ENCODE assay signal across 15 cellular contexts in genomic region chr16:51453296-51453695, GRCh38.
DNase-seq lines count a peak whose midpoint lies in the region; ATAC-seq and TF ChIP-seq lines count a peak whose summit lies in the region.
"Had no signal": no experiment of that assay in that cellular context is flagged by ENCODE, and none has a peak within 500 bp of the region (broad histone marks: within the 10 kb centered on the region; RNA-seq: fewer than 3 reads in every experiment).

No MANE protein-coding gene starts in this region.

- H3K27ac ChIP-seq in GM23338 (ENCODE audit: low read depth) = no peak overlapping the region
- peak overlapping the region; percentile 36 to 54 for H3K27ac ChIP-seq in uterus
- H3K27ac ChIP-seq in upper lobe of right lung = no peak overlapping the region
- H3K27ac ChIP-seq in osteoblast (ENCODE audit: low read depth, low read length) = no peak overlapping the region

- H2AFZ ChIP-seq in GM23338 = peak overlapping the region; percentile 56; the same call in 1 of the 2 replicates
- H2AFZ ChIP-seq in osteoblast (ENCODE audit: low read length) = no peak overlapping the region

- intact Hi-C loops in uterus (cut with DNase I; ENCODE audit: low total_unique reads) (no loop called here), upper lobe of right lung (cut with DNase I) (no loop called here)

- H3K4me1 Mint-ChIP-seq in GM23338 = peaks cover 15% of the 10 kb centered on the region
- H3K4me1 Mint-ChIP-seq: CD14-positive monocyte had no signal

- peaks cover 16% of the 10 kb centered on the region for H3K9me2 ChIP-seq in GM23338 (ENCODE audit: insufficient read depth)

- H3K79me2 ChIP-seq in GM23338 (replicated peaks; ENCODE audit: insufficient read depth) = no peaks in the 10 kb centered on the region
- no peaks in the 10 kb centered on the region for H3K79me2 ChIP-seq in osteoblast (ENCODE audit: insufficient read depth, low read length)

- no peaks in the 10 kb centered on the region for H3K27me3 ChIP-seq in GM23338 (ENCODE audit: insufficient read depth)
- no peaks in the 10 kb centered on the region for H3K27me3 ChIP-seq in uterus
- H3K27me3 ChIP-seq in upper lobe of right lung = no peaks in the 10 kb centered on the region
- no peaks in the 10 kb centered on the region for H3K27me3 ChIP-seq in osteoblast (ENCODE audit: insufficient read depth, low read length)
- H3K27me3 ChIP-seq: BE2C had no signal

- no peaks in the 10 kb centered on the region for H3K9me3 Mint-ChIP-seq in GM23338
- peaks cover 4 to 7% of the 10 kb centered on the region in 2 donors for H3K9me3 Mint-ChIP-seq in activated naive CD4-positive, alpha-beta T cell treated with anti-CD3 and anti-CD28 coated beads, Interleukin-2, amount 50 U/mL, for 72 hours

- H3K4me3 ChIP-seq in GM23338 = no peak overlapping the region
- H3K4me3 ChIP-seq in uterus = no peak overlapping the region
- no peak overlapping the region for H3K4me3 ChIP-seq in upper lobe of right lung
- no peak overlapping the region for H3K4me3 ChIP-seq in osteoblast (ENCODE audit: insufficient read depth, low read length)

- H3K27me3 Mint-ChIP-seq in GM23338 (ENCODE audit: insufficient read depth, low read depth, poor library complexity) = no peaks in the 10 kb centered on the region

- no peaks in the 10 kb centered on the region for H3F3A ChIP-seq in GM23338 (replicated peaks; ENCODE audit: low read depth)

- no peak for ATAC-seq in GM23338
- ATAC-seq in upper lobe of right lung = no peak
- no peak for ATAC-seq in activated naive CD4-positive, alpha-beta T cell treated with anti-CD3 and anti-CD28 coated beads, Interleukin-2, amount 50 U/mL, for 72 hours
- ATAC-seq: CD8-positive, alpha-beta T cell had no signal

- no peak for DNase-seq in GM23338 (ENCODE audit: low spot score)
- peak; percentile 18 for DNase-seq in RPMI7951 (ENCODE audit: low read depth)
- peak; percentile 56 for DNase-seq in medulla oblongata (ENCODE audit: extremely low spot score)
- DNase-seq in uterus = peak; percentile 60 to 69
- no peak for DNase-seq in upper lobe of right lung
- no peak for DNase-seq in activated naive CD4-positive, alpha-beta T cell treated with anti-CD3 and anti-CD28 coated beads, Interleukin-2, amount 50 U/mL, for 72 hours (ENCODE audit: low spot score in 2 of 2)
- no peak for DNase-seq in osteoblast (ENCODE audit: insufficient read length, low spot score, missing footprints)
- DNase-seq in superior temporal gyrus (ENCODE audit: extremely low spot score) = no peak
- DNase-seq: BE2C; CD8-positive, alpha-beta T cell; COR-L47; DMS153; DND-41; GDM1 had no signal

- H3K27ac Mint-ChIP-seq in GM23338 = no peak overlapping the region
- H3K27ac Mint-ChIP-seq in activated naive CD4-positive, alpha-beta T cell treated with anti-CD3 and anti-CD28 coated beads, Interleukin-2, amount 50 U/mL, for 72 hours = no peak overlapping the region
- H3K27ac Mint-ChIP-seq: CD14-positive monocyte; CD8-positive, alpha-beta T cell had no signal

- H3K4me2 ChIP-seq in GM23338 (no peak overlapping the region), osteoblast (ENCODE audit: insufficient read depth, low read length) (no peak overlapping the region)

- no peaks in the 10 kb centered on the region for H3K4me1 ChIP-seq in GM23338 (ENCODE audit: insufficient read depth)
- H3K4me1 ChIP-seq in uterus = peaks cover 0 to 7% of the 10 kb centered on the region in 2 donors
- no peaks in the 10 kb centered on the region for H3K4me1 ChIP-seq in upper lobe of right lung
- no peaks in the 10 kb centered on the region for H3K4me1 ChIP-seq in osteoblast (ENCODE audit: insufficient read depth, low read length)
- H3K4me1 ChIP-seq: BE2C had no signal

- H3K9me3 ChIP-seq in uterus (no peaks in the 10 kb centered on the region), upper lobe of right lung (no peaks in the 10 kb centered on the region), osteoblast (ENCODE audit: low read depth, low read length) (no peaks in the 10 kb centered on the region)
- H3K9me3 ChIP-seq: BE2C had no signal

- no peak overlapping the region for H3K4me3 Mint-ChIP-seq in GM23338
- H3K4me3 Mint-ChIP-seq: CD14-positive monocyte; CD8-positive, alpha-beta T cell had no signal

- no peaks in the 10 kb centered on the region for H3K36me3 ChIP-seq in GM23338 (ENCODE audit: insufficient read depth)
- H3K36me3 ChIP-seq in uterus = no peaks in the 10 kb centered on the region
- no peaks in the 10 kb centered on the region for H3K36me3 ChIP-seq in upper lobe of right lung
- H3K36me3 ChIP-seq in osteoblast (ENCODE audit: insufficient read depth, low read length) = no peaks in the 10 kb centered on the region
- H3K36me3 ChIP-seq: BE2C had no signal

- TF ChIP-seq CTCF in GM23338 (conservative IDR thresholded peaks at IDR 0.05; ENCODE audit: low read depth in 2 of 2) (no peak), uterus (IDR thresholded peaks at IDR 0.05) (no peak), upper lobe of right lung (IDR thresholded peaks at IDR 0.05) (no peak), osteoblast (IDR thresholded peaks at IDR 0.05; ENCODE audit: extremely low read depth, low read depth, low read length) (no peak)

- no peaks in the 10 kb centered on the region for H4K20me1 ChIP-seq in GM23338 (replicated peaks; ENCODE audit: insufficient read depth)
- H4K20me1 ChIP-seq in osteoblast (ENCODE audit: insufficient read depth, low read length) = no peaks in the 10 kb centered on the region

- no peaks in the 10 kb centered on the region for H3K36me3 Mint-ChIP-seq in GM23338 (ENCODE audit: low read depth)
- no peaks in the 10 kb centered on the region for H3K36me3 Mint-ChIP-seq in activated naive CD4-positive, alpha-beta T cell treated with anti-CD3 and anti-CD28 coated beads, Interleukin-2, amount 50 U/mL, for 72 hours
- H3K36me3 Mint-ChIP-seq: CD14-positive monocyte; CD8-positive, alpha-beta T cell had no signal

- TF ChIP-seq POLR2A in uterus (IDR thresholded peaks at IDR 0.05) = no peak

TF ChIP-seq in GM23338, 12 proteins besides CTCF, POLR2A, EP300 and RAD21:
- no peak for TF ChIP-seq ZNF114 (CRISPR knock-in tag; IDR thresholded peaks at IDR 0.05)

Comparison
In these comparisons a context has a peak if more than half of its experiments do, and no peak if none do; other contexts are left out.
1. DNase-seq: peak in RPMI7951 (single experiment), medulla oblongata (single experiment) and uterus (2 of 2); none in GM23338 (single experiment), upper lobe of right lung (single experiment), activated naive CD4-positive, alpha-beta T cell treated with anti-CD3 and anti-CD28 coated beads, Interleukin-2, amount 50 U/mL, for 72 hours (0 of 2), osteoblast (single experiment) and superior temporal gyrus (single experiment).
2. H3K27ac ChIP-seq: peak in uterus (2 of 2); none in GM23338 (single experiment), upper lobe of right lung (single experiment) and osteoblast (single experiment).